1 cellular context compared by ENCODE assay signal in genomic region chr3:132657869-132658747, GRCh38.
TF ChIP-seq lines count a peak whose summit lies in the region.

No MANE protein-coding gene starts in this region.

TF ChIP-seq in liver, 16 proteins besides CTCF, POLR2A, EP300 and RAD21 (continued from another document):
- TF ChIP-seq REST (IDR thresholded peaks at IDR 0.05) (peak; percentile 73), HNF4A (conservative IDR thresholded peaks at IDR 0.05) (peak; percentile 98 to 99), JUND (IDR thresholded peaks at IDR 0.05) (peak in 1 of 2 donors; percentile 58), EGR1 (IDR thresholded peaks at IDR 0.05; ENCODE audit: low read depth in 2 of 2) (no peak), ZBTB33 (IDR thresholded peaks at IDR 0.05) (peak; percentile 52), YY1 (IDR thresholded peaks at IDR 0.05) (peak; percentile 62), TAF1 (conservative IDR thresholded peaks at IDR 0.05) (peak; percentile 34), FOXA1 (IDR thresholded peaks at IDR 0.05) (no peak), FOXA2 (IDR thresholded peaks at IDR 0.05) (no peak)
